8 cellular contexts compared by ENCODE assay signal in genomic region chrX:15854712-15855561, GRCh38. TPM values are rescaled to one million over a fixed set of nuclear protein-coding genes. Genes with fewer than 3 reads are reported as not detected.
DNase-seq lines count a peak whose midpoint lies in the region; ATAC-seq and TF ChIP-seq lines count a peak whose summit lies in the region.

AP1S2 (minus strand) TSS chrX:15854813; CDS start chrX:15852524, 2,289 bp downstream.

- H3K9me3 ChIP-seq in adipocyte (ENCODE audit: control insufficient read depth, low read length) (no peaks in the 10 kb centered on the region), cardiac muscle cell (ENCODE audit: low read depth) (no peaks in the 10 kb centered on the region), trophoblast cell (ENCODE audit: insufficient read depth, low read depth, low read length) (no peaks in the 10 kb centered on the region), tibial nerve (no peaks in the 10 kb centered on the region)

- H4K8ac ChIP-seq in trophoblast cell (ENCODE audit: low read depth, low read length): peak within 1 kb of the TSS; percentile 93

- H3K4me3 ChIP-seq in adipocyte (ENCODE audit: low read length) (peak within 1 kb of the TSS; percentile 98), cardiac muscle cell (peak within 1 kb of the TSS; percentile 82), trophoblast cell (ENCODE audit: low read depth, low read length) (peak within 1 kb of the TSS; percentile 90), tibial nerve (peak within 1 kb of the TSS; percentile 58 to 88 (median 71))

- H3K4me2 ChIP-seq in trophoblast cell (ENCODE audit: low read length): peak within 1 kb of the TSS; percentile 92

- no peak within 1 kb of the TSS for H3K23ac ChIP-seq in trophoblast cell (ENCODE audit: low read length)

- H3K14ac ChIP-seq in trophoblast cell (ENCODE audit: low read length): peak within 1 kb of the TSS; percentile 51

- H2BK12ac ChIP-seq in trophoblast cell (ENCODE audit: low read length): no peak within 1 kb of the TSS

- H2AFZ ChIP-seq in trophoblast cell (ENCODE audit: insufficient read depth, low read length, poor library complexity): peak within 1 kb of the TSS; percentile 83

- H3K27ac ChIP-seq in cardiac muscle cell: peak within 1 kb of the TSS; percentile 89
- peak within 1 kb of the TSS; percentile 64 for H3K27ac ChIP-seq in trophoblast cell (ENCODE audit: low read depth, low read length)
- H3K27ac ChIP-seq in tibial nerve: peak within 1 kb of the TSS; percentile 78 to 96 (median 93)

- no peak within 1 kb of the TSS for H3K4ac ChIP-seq in trophoblast cell (ENCODE audit: low read depth, low read length)

- no peak within 1 kb of the TSS for H2AK5ac ChIP-seq in trophoblast cell (ENCODE audit: low read length)

- DNase-seq in GM13976 (ENCODE audit: low spot score) (peak; percentile 91), NCI-H1436 treated with DMSO at 0.1 percent for 48 hours (lab: John Stamatoyannopoulos, UW) (peak; percentile 56), T follicular helper cell (ENCODE audit: low read depth) (peak; percentile 97), adipocyte (ENCODE audit: low read depth) (peak; percentile 97), cardiac muscle cell (ENCODE audit: low read depth in 1 of 2, low spot score in 1 of 2) (peak; percentile 95 to 99), trophoblast cell (peak; percentile 88 to 91), tibial nerve (ENCODE audit: low spot score in 2 of 2) (peak; percentile 74 to 78)

- TF ChIP-seq CTCF in GM13976 (IDR thresholded peaks at IDR 0.05; ENCODE audit: borderline replicate concordance, control extremely low read depth, extremely low read depth, insufficient read depth, missing control alignments) (no peak), cardiac muscle cell (IDR thresholded peaks at IDR 0.05; ENCODE audit: low read depth, low read length) (no peak), tibial nerve (IDR thresholded peaks at IDR 0.05) (peak in 2 of 5 experiments; percentile 7 to 20)

- peak within 1 kb of the TSS; percentile 90 for H4K12ac ChIP-seq in trophoblast cell (ENCODE audit: low read depth, low read length)

- H2BK5ac ChIP-seq in trophoblast cell (ENCODE audit: low read depth, low read length, poor library complexity): peak within 1 kb of the TSS; percentile 73

- peak within 1 kb of the TSS; percentile 85 for H3K9ac ChIP-seq in adipocyte (ENCODE audit: low read length)
- H3K9ac ChIP-seq in trophoblast cell (ENCODE audit: low read length): peak within 1 kb of the TSS; percentile 63

- H3K18ac ChIP-seq in trophoblast cell (ENCODE audit: low read length): no peak within 1 kb of the TSS

- peaks cover 12% of the 10 kb centered on the region for H3K4me1 ChIP-seq in adipocyte (ENCODE audit: control insufficient read depth, insufficient read depth, low read length)
- H3K4me1 ChIP-seq in cardiac muscle cell (ENCODE audit: low read depth): peaks cover 10% of the 10 kb centered on the region
- H3K4me1 ChIP-seq in trophoblast cell (ENCODE audit: control insufficient read depth in 1 of 2, insufficient read depth in 2 of 2, low read length in 2 of 2): peaks cover 0 to 2% of the 10 kb centered on the region in 2 experiments
- peaks cover 0 to 16% (median 1%) of the 10 kb centered on the region in 4 donors for H3K4me1 ChIP-seq in tibial nerve

- no peaks in the 10 kb centered on the region for H3K36me3 ChIP-seq in adipocyte (ENCODE audit: control insufficient read depth, insufficient read depth, low read length, severe bottlenecking)
- H3K36me3 ChIP-seq in cardiac muscle cell: peaks cover 6% of the 10 kb centered on the region
- H3K36me3 ChIP-seq in trophoblast cell (ENCODE audit: control insufficient read depth in 1 of 2, insufficient read depth in 2 of 2, low read length in 2 of 2): peaks cover 0 to 2% of the 10 kb centered on the region in 2 experiments
- no peaks in the 10 kb centered on the region for H3K36me3 ChIP-seq in tibial nerve

- H3K79me2 ChIP-seq in trophoblast cell (ENCODE audit: control insufficient read depth, insufficient read depth, low read length, poor library complexity): no peaks in the 10 kb centered on the region

- H2BK120ac ChIP-seq in trophoblast cell (ENCODE audit: insufficient read depth, low read length, poor library complexity): no peak within 1 kb of the TSS

- peak; percentile 93 for ATAC-seq in HG02852 (IDR thresholded peaks at IDR 0.05; ENCODE audit: unreplicated experiment)

- in situ Hi-C loops in GM13976 (cut with MboI; ENCODE audit: low sequenced_read_pairs, unreplicated experiment): no loop called here

- TF ChIP-seq POLR2A in tibial nerve (IDR thresholded peaks at IDR 0.05): peak; percentile 66 to 84

- H3K79me1 ChIP-seq in trophoblast cell (ENCODE audit: low read length): peaks cover 8% of the 10 kb centered on the region

- peaks cover 4% of the 10 kb centered on the region for H3K27me3 ChIP-seq in adipocyte (replicated peaks; ENCODE audit: control insufficient read depth, insufficient read depth, low read length)
- no peaks in the 10 kb centered on the region for H3K27me3 ChIP-seq in cardiac muscle cell
- no peaks in the 10 kb centered on the region for H3K27me3 ChIP-seq in trophoblast cell (ENCODE audit: insufficient read depth, low read length)
- H3K27me3 ChIP-seq in tibial nerve: no peaks in the 10 kb centered on the region

- peak within 1 kb of the TSS; percentile 55 for H4K91ac ChIP-seq in trophoblast cell (ENCODE audit: low read depth, low read length)

- no CpG with 5 or more reads among the region's 85 CpGs for WGBS in trophoblast cell (ENCODE audit: extremely low coverage, insufficient coverage, insufficient read length)
- 1% methylated on average over 14 to 80 of the region's 85 CpGs for WGBS in tibial nerve, 2 donors

- TF ChIP-seq EP300 in tibial nerve (IDR thresholded peaks at IDR 0.05): peak in 1 of 2 donors; percentile 81

RNA-seq across cellular contexts. Expression of gene AP1S2, which starts in this region (rescaled TPM):
- total RNA-seq in cardiac muscle cell (177 and 272 TPM in 2 replicates), tibial nerve (100 to 1,000 TPM in 1 of 4 donors, 10 to 100 TPM in 3; 67.5 to 127 (median 95.3) TPM)
- polyA plus RNA-seq in cardiac muscle cell: 132 and 139 TPM in 2 replicates
- 15.4 and 16.8 TPM in 2 replicates for polyA plus RNA-seq in trophoblast cell (2013)

Comparison
In these comparisons a context has a peak if more than half of its experiments do, and no peak if none do; other contexts are left out.
1. Peak in every context shown above with its lines: DNase-seq, ATAC-seq, H3K4me3 ChIP-seq and H3K27ac ChIP-seq.